1 cellular context compared by ENCODE assay signal in genomic region chr6:43369174-43370002, GRCh38.
A peak's percentile ranks its signal among the peaks of the same experiment; 100 is the strongest.
TF ChIP-seq lines count a peak whose summit lies in the region.

A gene with protein sequence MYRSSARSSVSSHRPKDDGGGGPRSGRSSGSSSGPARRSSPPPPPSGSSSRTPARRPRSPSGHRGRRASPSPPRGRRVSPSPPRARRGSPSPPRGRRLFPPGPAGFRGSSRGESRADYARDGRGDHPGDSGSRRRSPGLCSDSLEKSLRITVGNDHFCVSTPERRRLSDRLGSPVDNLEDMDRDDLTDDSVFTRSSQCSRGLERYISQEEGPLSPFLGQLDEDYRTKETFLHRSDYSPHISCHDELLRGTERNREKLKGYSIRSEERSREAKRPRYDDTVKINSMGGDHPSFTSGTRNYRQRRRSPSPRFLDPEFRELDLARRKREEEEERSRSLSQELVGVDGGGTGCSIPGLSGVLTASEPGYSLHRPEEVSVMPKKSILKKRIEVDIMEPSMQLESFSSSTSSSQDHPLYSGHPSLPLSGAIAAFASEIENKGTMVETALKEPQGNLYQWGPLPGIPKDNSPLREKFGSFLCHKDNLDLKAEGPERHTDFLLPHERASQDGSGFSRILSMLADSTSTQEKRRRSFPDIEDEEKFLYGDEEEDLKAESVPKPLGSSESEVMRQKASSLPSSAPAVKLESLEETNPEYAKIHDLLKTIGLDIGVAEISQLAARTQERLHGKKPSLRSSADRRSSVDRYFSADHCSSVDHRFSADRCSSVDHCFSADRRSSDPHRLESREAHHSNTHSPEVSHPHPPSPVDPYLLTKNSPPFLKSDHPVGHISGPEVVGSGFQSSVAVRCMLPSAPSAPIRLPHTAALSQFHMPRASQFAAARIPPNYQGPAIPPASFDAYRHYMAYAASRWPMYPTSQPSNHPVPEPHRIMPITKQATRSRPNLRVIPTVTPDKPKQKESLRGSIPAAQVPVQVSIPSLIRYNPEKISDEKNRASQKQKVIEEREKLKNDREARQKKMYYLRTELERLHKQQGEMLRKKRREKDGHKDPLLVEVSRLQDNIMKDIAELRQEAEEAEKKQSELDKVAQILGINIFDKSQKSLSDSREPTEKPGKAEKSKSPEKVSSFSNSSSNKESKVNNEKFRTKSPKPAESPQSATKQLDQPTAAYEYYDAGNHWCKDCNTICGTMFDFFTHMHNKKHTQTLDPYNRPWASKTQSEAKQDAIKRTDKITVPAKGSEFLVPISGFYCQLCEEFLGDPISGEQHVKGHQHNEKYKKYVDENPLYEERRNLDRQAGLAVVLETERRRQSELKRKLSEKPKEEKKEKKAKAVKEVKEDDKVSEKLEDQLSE (N-terminal part only) (minus strand): TSS chr6:43369647. CDS start chr6:43369365, 282 bp downstream.

TF ChIP-seq in H1, 55 proteins besides CTCF, POLR2A, EP300 and RAD21:
- TF ChIP-seq, protein P1, sequence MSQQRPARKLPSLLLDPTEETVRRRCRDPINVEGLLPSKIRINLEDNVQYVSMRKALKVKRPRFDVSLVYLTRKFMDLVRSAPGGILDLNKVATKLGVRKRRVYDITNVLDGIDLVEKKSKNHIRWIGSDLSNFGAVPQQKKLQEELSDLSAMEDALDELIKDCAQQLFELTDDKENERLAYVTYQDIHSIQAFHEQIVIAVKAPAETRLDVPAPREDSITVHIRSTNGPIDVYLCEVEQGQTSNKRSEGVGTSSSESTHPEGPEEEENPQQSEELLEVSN (IDR thresholded peaks at IDR 0.05), result peak; percentile 19; the same call in 1 of the 2 replicates
- TF ChIP-seq TBP (IDR thresholded peaks at IDR 0.05; ENCODE audit: low read depth, low read length) (0 out of 2 replicates have a peak, but pooled peaks have one; percentile 29), YY1 (IDR thresholded peaks at IDR 0.05; ENCODE audit: low read depth, low read length) (peak; percentile 97), ZNF274 (IDR thresholded peaks at IDR 0.05; ENCODE audit: borderline replicate concordance, extremely low read depth, low read length) (no peak), RBBP5 (IDR thresholded peaks at IDR 0.05; ENCODE audit: borderline replicate concordance, low read depth, low read length) (peak; percentile 69; the same call in 1 of the 2 replicates), TAF1 (IDR thresholded peaks at IDR 0.05; ENCODE audit: low read depth, low read length) (peak; percentile 68; the same call in 1 of the 2 replicates), HDAC6 (IDR thresholded peaks at IDR 0.05; ENCODE audit: low read depth, low read length) (no peak), CHD1 (IDR thresholded peaks at IDR 0.05; ENCODE audit: low read depth, low read length) (no peak), KDM4A (IDR thresholded peaks at IDR 0.05; ENCODE audit: low read depth, low read length, severe bottlenecking) (peak; percentile 70), GTF2F1 (IDR thresholded peaks at IDR 0.05; ENCODE audit: borderline replicate concordance, low read depth, low read length) (no peak), ASH2L (IDR thresholded peaks at IDR 0.05; ENCODE audit: low read length) (peak; percentile 37), KDM1A (IDR thresholded peaks at IDR 0.05; ENCODE audit: borderline replicate concordance, low read length) (no peak), FOSL1 (IDR thresholded peaks at IDR 0.05; ENCODE audit: insufficient read depth, low read depth, low read length) (0 out of 2 replicates have a peak, but pooled peaks have one; percentile 53), EGR1 (IDR thresholded peaks at IDR 0.05; ENCODE audit: borderline replicate concordance, low read depth, low read length) (peak; percentile 61; the same call in 1 of the 2 replicates), HDAC2 (IDR thresholded peaks at IDR 0.05; ENCODE audit: borderline replicate concordance in 1 of 2, low read depth in 2 of 2, low read length in 2 of 2) (no peak), GABPA (IDR thresholded peaks at IDR 0.05; ENCODE audit: borderline replicate concordance, insufficient read depth, low read length) (0 out of 2 replicates have a peak, but pooled peaks have one; percentile 4), TCF12 (IDR thresholded peaks at IDR 0.05; ENCODE audit: low read depth, low read length) (no peak), MAX (IDR thresholded peaks at IDR 0.05) (peak; percentile 63), SP1 (IDR thresholded peaks at IDR 0.05; ENCODE audit: low read depth, low read length) (0 out of 2 replicates have a peak, but pooled peaks have one; percentile 51), MAFK (IDR thresholded peaks at IDR 0.05; ENCODE audit: low read depth, low read length) (no peak), PHF8 (conservative IDR thresholded peaks at IDR 0.05; ENCODE audit: low read depth, low read length) (peak; percentile 66), BACH1 (IDR thresholded peaks at IDR 0.05; ENCODE audit: low read length) (0 out of 2 replicates have a peak, but pooled peaks have one; percentile 12)
- TF ChIP-seq, protein P2, sequence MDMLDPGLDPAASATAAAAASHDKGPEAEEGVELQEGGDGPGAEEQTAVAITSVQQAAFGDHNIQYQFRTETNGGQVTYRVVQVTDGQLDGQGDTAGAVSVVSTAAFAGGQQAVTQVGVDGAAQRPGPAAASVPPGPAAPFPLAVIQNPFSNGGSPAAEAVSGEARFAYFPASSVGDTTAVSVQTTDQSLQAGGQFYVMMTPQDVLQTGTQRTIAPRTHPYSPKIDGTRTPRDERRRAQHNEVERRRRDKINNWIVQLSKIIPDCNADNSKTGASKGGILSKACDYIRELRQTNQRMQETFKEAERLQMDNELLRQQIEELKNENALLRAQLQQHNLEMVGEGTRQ (IDR thresholded peaks at IDR 0.05; ENCODE audit: low read length), result peak; percentile 94
- TF ChIP-seq, protein P3, sequence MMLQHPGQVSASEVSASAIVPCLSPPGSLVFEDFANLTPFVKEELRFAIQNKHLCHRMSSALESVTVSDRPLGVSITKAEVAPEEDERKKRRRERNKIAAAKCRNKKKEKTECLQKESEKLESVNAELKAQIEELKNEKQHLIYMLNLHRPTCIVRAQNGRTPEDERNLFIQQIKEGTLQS (IDR thresholded peaks at IDR 0.05; ENCODE audit: insufficient read depth, low read depth, low read length), result peak; percentile 88
